In the genomic region with DNA sequence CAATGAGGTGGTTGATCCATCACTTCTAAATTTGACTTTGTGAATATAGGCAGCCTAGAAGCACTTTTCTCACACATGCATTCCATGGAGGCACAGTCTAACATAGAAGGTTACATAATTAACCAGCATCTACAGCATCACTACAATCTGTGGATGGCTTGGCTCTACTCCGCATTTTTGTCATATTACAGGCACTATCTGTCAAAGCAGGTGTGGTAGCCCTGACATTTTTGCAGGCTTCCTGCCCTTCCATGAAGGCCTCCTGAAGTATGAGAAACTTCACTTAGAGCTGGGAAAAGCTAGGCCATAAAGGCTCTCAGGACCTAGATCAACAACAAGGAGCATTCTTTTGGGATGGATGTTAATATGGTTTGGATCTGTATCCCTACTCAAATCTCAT, we compare ENCODE assay signal across 28 cellular contexts.
"Had no signal": no experiment of that assay in that cellular context is flagged by ENCODE, and none has a peak within 500 bp of the region (broad histone marks: within the 10 kb centered on the region; RNA-seq: fewer than 3 reads in every experiment).

No MANE protein-coding gene starts in this region.

- H3K27me3 Mint-ChIP-seq: stimulated activated memory B cell treated with anti-CD40 and anti-IgM and Interleukin-4, amounts not matched to agents 10 μg/mL and 1 μg/mL and 100 μg/mL, for 72 hours; stimulated activated naive B cell treated with anti-CD40 and anti-IgM and Interleukin-4, amounts not matched to agents 10 μg/mL and 1 μg/mL and 100 μg/mL, for 72 hours; stimulated activated naive CD8-positive, alpha-beta T cell treated with anti-CD3 and anti-CD28 coated beads, Interleukin-15, amount 100 ng/mL, for 72 hours; stimulated activated naive CD8-positive, alpha-beta T cell treated with anti-CD3 and anti-CD28 coated beads, Interleukin-15, Interleukin-2, amounts not matched to agents 100 ng/mL and 50 ng/mL, for 24 hours; type B pancreatic cell had no signal

- H3K9me3 ChIP-seq: suprapubic skin, testis, thoracic aorta, thyroid gland, tibial artery, tibial nerve, transverse colon, upper lobe of left lung, upper lobe of right lung, uterus, vagina had no signal

- H3K4me1 ChIP-seq: stomach, suprapubic skin, testis, thyroid gland, tibial artery, tibial nerve, transverse colon, upper lobe of left lung, upper lobe of right lung, uterus, vagina had no signal

- H3K4me1 Mint-ChIP-seq: stimulated activated effector memory CD8-positive, alpha-beta T cell treated with anti-CD3 and anti-CD28 coated beads, Interleukin-12 subunit alpha, Interleukin-12 subunit beta, amount 100 ng/mL, for 72 hours; stimulated activated memory B cell treated with anti-CD40 and anti-IgM and Interleukin-4, amounts not matched to agents 10 μg/mL and 1 μg/mL and 100 μg/mL, for 72 hours; stimulated activated naive B cell treated with anti-CD40 and anti-IgM and Interleukin-4, amounts not matched to agents 10 μg/mL and 1 μg/mL and 100 μg/mL, for 72 hours; stimulated activated naive CD8-positive, alpha-beta T cell treated with anti-CD3 and anti-CD28 coated beads, Interleukin-15, amount 100 ng/mL, for 72 hours had no signal

- H3K36me3 Mint-ChIP-seq: stimulated activated effector memory CD8-positive, alpha-beta T cell treated with anti-CD3 and anti-CD28 coated beads, Interleukin-12 subunit alpha, Interleukin-12 subunit beta, amount 100 ng/mL, for 72 hours; stimulated activated memory B cell treated with anti-CD40 and anti-IgM and Interleukin-4, amounts not matched to agents 10 μg/mL and 1 μg/mL and 100 μg/mL, for 72 hours; stimulated activated naive B cell treated with anti-CD40 and anti-IgM and Interleukin-4, amounts not matched to agents 10 μg/mL and 1 μg/mL and 100 μg/mL, for 72 hours; type B pancreatic cell had no signal

- ATAC-seq: stimulated activated effector memory CD8-positive, alpha-beta T cell treated with anti-CD3 and anti-CD28 coated beads, Interleukin-12 subunit alpha, Interleukin-12 subunit beta, amount 100 ng/mL, for 72 hours; stimulated activated memory B cell treated with anti-CD40 and anti-IgM and Interleukin-4, amounts not matched to agents 10 μg/mL and 1 μg/mL and 100 μg/mL, for 72 hours; stimulated activated naive B cell treated with anti-CD40 and anti-IgM and Interleukin-4, amounts not matched to agents 10 μg/mL and 1 μg/mL and 100 μg/mL, for 72 hours; stimulated activated naive CD8-positive, alpha-beta T cell treated with anti-CD3 and anti-CD28 coated beads, Interleukin-15, amount 100 ng/mL, for 72 hours; stimulated activated naive CD8-positive, alpha-beta T cell treated with anti-CD3 and anti-CD28 coated beads, Interleukin-15, Interleukin-2, amounts not matched to agents 100 U/mL and 50 U/mL, for 24 hours; upper lobe of right lung had no signal

- H3K27ac Mint-ChIP-seq: stimulated activated effector memory CD8-positive, alpha-beta T cell treated with anti-CD3 and anti-CD28 coated beads, Interleukin-12 subunit alpha, Interleukin-12 subunit beta, amount 100 ng/mL, for 72 hours; stimulated activated memory B cell treated with anti-CD40 and anti-IgM and Interleukin-4, amounts not matched to agents 10 μg/mL and 1 μg/mL and 100 μg/mL, for 72 hours; stimulated activated naive B cell treated with anti-CD40 and anti-IgM and Interleukin-4, amounts not matched to agents 10 μg/mL and 1 μg/mL and 100 μg/mL, for 72 hours; stimulated activated naive CD8-positive, alpha-beta T cell treated with anti-CD3 and anti-CD28 coated beads, Interleukin-15, amount 100 ng/mL, for 72 hours; stimulated activated naive CD8-positive, alpha-beta T cell treated with anti-CD3 and anti-CD28 coated beads, Interleukin-15, Interleukin-2, amounts not matched to agents 100 ng/mL and 50 ng/mL, for 24 hours; type B pancreatic cell had no signal

- H3K27me3 ChIP-seq: stomach, suprapubic skin, testis, thyroid gland, tibial artery, tibial nerve, transverse colon, upper lobe of left lung, upper lobe of right lung, uterus, vagina had no signal

- H3K4me3 Mint-ChIP-seq: stimulated activated effector memory CD8-positive, alpha-beta T cell treated with anti-CD3 and anti-CD28 coated beads, Interleukin-12 subunit alpha, Interleukin-12 subunit beta, amount 100 ng/mL, for 72 hours; stimulated activated memory B cell treated with anti-CD40 and anti-IgM and Interleukin-4, amounts not matched to agents 10 μg/mL and 1 μg/mL and 100 μg/mL, for 72 hours; stimulated activated naive B cell treated with anti-CD40 and anti-IgM and Interleukin-4, amounts not matched to agents 10 μg/mL and 1 μg/mL and 100 μg/mL, for 72 hours; stimulated activated naive CD8-positive, alpha-beta T cell treated with anti-CD3 and anti-CD28 coated beads, Interleukin-15, amount 100 ng/mL, for 72 hours; stimulated activated naive CD8-positive, alpha-beta T cell treated with anti-CD3 and anti-CD28 coated beads, Interleukin-15, Interleukin-2, amounts not matched to agents 100 ng/mL and 50 ng/mL, for 24 hours; type B pancreatic cell had no signal

- H3K9me3 Mint-ChIP-seq: stimulated activated memory B cell treated with anti-CD40 and anti-IgM and Interleukin-4, amounts not matched to agents 10 μg/mL and 1 μg/mL and 100 μg/mL, for 72 hours; stimulated activated naive CD8-positive, alpha-beta T cell treated with anti-CD3 and anti-CD28 coated beads, Interleukin-15, Interleukin-2, amounts not matched to agents 100 ng/mL and 50 ng/mL, for 24 hours; type B pancreatic cell had no signal

- FAIRE-seq: urothelium cell line had no signal

- H3K36me3 ChIP-seq: stomach, suprapubic skin, thoracic aorta, thyroid gland, tibial artery, tibial nerve, transverse colon, upper lobe of left lung, upper lobe of right lung, uterus, vagina had no signal

- H3K4me3 ChIP-seq: stomach, suprapubic skin, testis, thoracic aorta, thyroid gland, tibial artery, tibial nerve, transverse colon, upper lobe of left lung, upper lobe of right lung, uterus, vagina had no signal

- H3K27ac ChIP-seq: stomach, suprapubic skin, testis, thoracic aorta, thyroid gland, tibial artery, tibial nerve, transverse colon, upper lobe of left lung, upper lobe of right lung, uterus, vagina had no signal

- DNase-seq: stimulated activated CD4-positive, alpha-beta T cell treated with anti-CD3 and anti-CD28 coated beads, Interleukin-2, amount 100 ng/mL, for 48 hours; stimulated activated CD4-positive, alpha-beta T cell treated with anti-CD3 and anti-CD28 coated beads, Interleukin-4, amount 100 ng/mL, for 1 hour; stimulated activated CD4-positive, alpha-beta T cell treated with anti-CD3 and anti-CD28 coated beads, Interleukin-4, amount 100 ng/mL, for 24 hours; stimulated activated CD4-positive, alpha-beta T cell treated with anti-CD3 and anti-CD28 coated beads, Interleukin-4, amount 100 ng/mL, for 4 hours; stimulated activated CD8-positive, alpha-beta memory T cell treated with anti-CD3 and anti-CD28 coated beads, Interleukin-4, amount 100 ng/mL, for 48 hours; stimulated activated naive B cell treated with anti-CD40 and anti-IgM and Interleukin-4, amounts not matched to agents 10 μg/mL and 1 μg/mL and 100 μg/mL, for 72 hours; stimulated activated naive CD4-positive, alpha-beta T cell; stimulated activated naive CD4-positive, alpha-beta T cell treated with Interleukin-2 at 50 U/mL for 16 hours; stimulated activated naive CD8-positive, alpha-beta T cell treated with anti-CD3 and anti-CD28 coated beads, Interleukin-15, amount 100 ng/mL, for 72 hours; stimulated activated naive CD8-positive, alpha-beta T cell treated with anti-CD3 and anti-CD28 coated beads, Interleukin-15, Interleukin-2, amounts not matched to agents 100 U/mL and 50 U/mL, for 24 hours; stomach; substantia nigra; testis; thyroid gland; tibial artery; transverse colon; upper lobe of left lung; upper lobe of right lung; uterus had no signal
